1 cellular context compared by ENCODE assay signal in the genomic region with DNA sequence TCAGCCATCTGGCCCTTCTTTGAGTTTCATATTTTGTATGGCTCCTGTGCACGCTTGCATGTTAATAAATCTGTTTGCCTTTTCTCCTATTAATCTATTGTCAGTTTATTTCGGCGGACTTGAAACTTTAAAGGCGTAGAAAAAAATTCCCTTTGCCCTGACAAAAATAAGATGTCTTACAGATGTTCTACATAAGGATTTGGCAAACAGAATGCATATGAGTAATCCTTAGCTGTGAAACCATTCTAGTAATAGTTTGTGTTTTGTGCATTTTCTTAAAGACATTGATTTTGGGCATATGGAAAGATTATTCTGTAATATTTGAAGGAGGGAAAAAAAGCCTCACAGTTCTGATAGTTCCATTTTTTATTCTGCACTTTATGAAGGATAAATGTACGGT.
TF ChIP-seq lines count a peak whose summit lies in the region.

No MANE protein-coding gene starts in this region.

TF ChIP-seq in IMR-90, 13 proteins besides CTCF, POLR2A, EP300 and RAD21 (continued from another document):
- TF ChIP-seq, protein P1, sequence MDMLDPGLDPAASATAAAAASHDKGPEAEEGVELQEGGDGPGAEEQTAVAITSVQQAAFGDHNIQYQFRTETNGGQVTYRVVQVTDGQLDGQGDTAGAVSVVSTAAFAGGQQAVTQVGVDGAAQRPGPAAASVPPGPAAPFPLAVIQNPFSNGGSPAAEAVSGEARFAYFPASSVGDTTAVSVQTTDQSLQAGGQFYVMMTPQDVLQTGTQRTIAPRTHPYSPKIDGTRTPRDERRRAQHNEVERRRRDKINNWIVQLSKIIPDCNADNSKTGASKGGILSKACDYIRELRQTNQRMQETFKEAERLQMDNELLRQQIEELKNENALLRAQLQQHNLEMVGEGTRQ (IDR thresholded peaks at IDR 0.05; ENCODE audit: low read depth, low read length): no peak
- TF ChIP-seq FOS (IDR thresholded peaks at IDR 0.05; ENCODE audit: low read depth, low read length): no peak
- no peak for TF ChIP-seq RFX5 (IDR thresholded peaks at IDR 0.05; ENCODE audit: low read depth, low read length)
- TF ChIP-seq MAFK (IDR thresholded peaks at IDR 0.05; ENCODE audit: low read depth, low read length): no peak
